9 cellular contexts compared by ENCODE assay signal in genomic region chr6:28943223-28943556, GRCh38. TPM values are rescaled to one million over a fixed set of nuclear protein-coding genes. Genes with fewer than 3 reads are reported as not detected.
A peak's percentile ranks its signal among the peaks of the same experiment; 100 is the strongest.
DNase-seq lines count a peak whose midpoint lies in the region; ATAC-seq, FAIRE-seq and TF ChIP-seq lines count a peak whose summit lies in the region.
"Had no signal": no experiment of that assay in that cellular context is flagged by ENCODE, and none has a peak within 500 bp of the region (broad histone marks: within the 10 kb centered on the region; RNA-seq: fewer than 3 reads in every experiment).

No MANE protein-coding gene starts in this region.

- intact Hi-C loops in Right ventricle myocardium superior (cut with DNase I) (loop anchor here (5.0 kb wide), 2 partner anchors 39 to 46 kb away; no protein-coding TSS in a partner anchor), upper lobe of right lung (cut with DNase I) (no loop called here)
- intact Hi-C loops in activated T-helper 1 cell treated with anti-CD3 and anti-CD28 coated beads, Interleukin-12 subunit alpha, Interleukin-12 subunit beta, Interleukin-2, Interleukin-4 antibody, amounts not matched to agents 30 ng/mL and 10 ng/mL and 1 ng/mL, durations not matched to agents 14 hours and 24 hours and 36 hours (cut with micrococcal nuclease) = loop anchor here (5.0 kb wide), 10 partner anchors 61 to 1811 kb away; a partner anchor contains a TSS

- no peaks in the 10 kb centered on the region for H3K27me3 ChIP-seq in right atrium auricular region
- no peaks in the 10 kb centered on the region for H3K27me3 ChIP-seq in keratinocyte (ENCODE audit: control insufficient read depth, extremely low read depth, insufficient read depth, low read length)
- H3K27me3 ChIP-seq in upper lobe of right lung = no peaks in the 10 kb centered on the region
- H3K27me3 ChIP-seq: uterus had no signal

- ATAC-seq in Right ventricle myocardium superior (ENCODE audit: poor library complexity) (no peak), upper lobe of right lung (no peak), HG02981 (IDR thresholded peaks at IDR 0.05; ENCODE audit: unreplicated experiment) (no peak), GM19035 (IDR thresholded peaks at IDR 0.05; ENCODE audit: unreplicated experiment) (no peak)

- H3K4me1 Mint-ChIP-seq in activated T-helper 1 cell treated with anti-CD3 and anti-CD28 coated beads, Interleukin-12 subunit alpha, Interleukin-12 subunit beta, Interleukin-2, Interleukin-4 antibody, amounts not matched to agents 30 ng/mL and 10 ng/mL and 1 ng/mL, durations not matched to agents 14 hours and 24 hours and 36 hours (ENCODE audit: low read depth) = peaks cover 59% of the 10 kb centered on the region

- peaks cover 0 to 19% of the 10 kb centered on the region in 2 donors for H3K4me1 ChIP-seq in right atrium auricular region
- peaks cover 18% of the 10 kb centered on the region for H3K4me1 ChIP-seq in keratinocyte (ENCODE audit: control insufficient read depth, extremely low read depth, insufficient read depth, low read length)
- H3K4me1 ChIP-seq in upper lobe of right lung = peaks cover 12% of the 10 kb centered on the region
- H3K4me1 ChIP-seq: uterus had no signal

- no peak for DNase-seq in right atrium auricular region (ENCODE audit: low spot score)
- no peak for DNase-seq in Right ventricle myocardium superior
- DNase-seq in activated T-helper 1 cell treated with anti-CD3 and anti-CD28 coated beads, Interleukin-12 subunit alpha, Interleukin-12 subunit beta, Interleukin-2, Interleukin-4 antibody, amounts not matched to agents 30 ng/mL and 10 ng/mL and 1 ng/mL, durations not matched to agents 14 hours and 24 hours and 36 hours (ENCODE audit: low spot score) = no peak
- DNase-seq in keratinocyte (ENCODE audit: low read depth, low spot score) = no peak
- no peak for DNase-seq in upper lobe of right lung
- no peak for DNase-seq in AG08395 (ENCODE audit: low spot score)

- no peak overlapping the region for H2AFZ ChIP-seq in keratinocyte (ENCODE audit: control insufficient read depth, low read length)

- no peaks in the 10 kb centered on the region for H3K9me1 ChIP-seq in keratinocyte (ENCODE audit: control insufficient read depth, extremely low read depth, insufficient read depth, low read length)

- H3K4me3 ChIP-seq in right atrium auricular region (peak overlapping the region; percentile 49 to 62), keratinocyte (ENCODE audit: control insufficient read depth in 2 of 3, extremely low read depth in 1 of 3, insufficient read depth in 2 of 3, low read depth in 1 of 3, low read length in 3 of 3) (peak overlapping the region in 1 of 3 experiments; percentile 75), upper lobe of right lung (peak overlapping the region; percentile 64)

- no peak overlapping the region for H3K9ac ChIP-seq in keratinocyte (ENCODE audit: control insufficient read depth, extremely low read depth, insufficient read depth, low read length)

- no peaks in the 10 kb centered on the region for H3K79me2 ChIP-seq in keratinocyte (ENCODE audit: control insufficient read depth, insufficient read depth, low read length)

- no peak for FAIRE-seq in keratinocyte (lab: Jason Lieb, UNC)

- H3K27me3 Mint-ChIP-seq in activated T-helper 1 cell treated with anti-CD3 and anti-CD28 coated beads, Interleukin-12 subunit alpha, Interleukin-12 subunit beta, Interleukin-2, Interleukin-4 antibody, amounts not matched to agents 30 ng/mL and 10 ng/mL and 1 ng/mL, durations not matched to agents 14 hours and 24 hours and 36 hours (ENCODE audit: insufficient read depth) = peaks cover 10% of the 10 kb centered on the region

- peak overlapping the region; percentile 84 for H3K4me2 ChIP-seq in keratinocyte (ENCODE audit: control insufficient read depth, extremely low read depth, insufficient read depth, low read depth, low read length)

- H3K9me3 Mint-ChIP-seq in activated T-helper 1 cell treated with anti-CD3 and anti-CD28 coated beads, Interleukin-12 subunit alpha, Interleukin-12 subunit beta, Interleukin-2, Interleukin-4 antibody, amounts not matched to agents 30 ng/mL and 10 ng/mL and 1 ng/mL, durations not matched to agents 14 hours and 24 hours and 36 hours = no peaks in the 10 kb centered on the region

- H3K27ac ChIP-seq in right atrium auricular region (no peak overlapping the region), keratinocyte (ENCODE audit: control insufficient read depth, insufficient read depth, low read length) (no peak overlapping the region), upper lobe of right lung (no peak overlapping the region)

- no peaks in the 10 kb centered on the region for H3K36me3 ChIP-seq in right atrium auricular region
- H3K36me3 ChIP-seq in keratinocyte (ENCODE audit: control insufficient read depth in 2 of 2, extremely low read depth in 1 of 2, insufficient read depth in 2 of 2, low read length in 2 of 2) = no peaks in the 10 kb centered on the region
- no peaks in the 10 kb centered on the region for H3K36me3 ChIP-seq in upper lobe of right lung
- H3K36me3 ChIP-seq: uterus had no signal

- H3K4me3 Mint-ChIP-seq in activated T-helper 1 cell treated with anti-CD3 and anti-CD28 coated beads, Interleukin-12 subunit alpha, Interleukin-12 subunit beta, Interleukin-2, Interleukin-4 antibody, amounts not matched to agents 30 ng/mL and 10 ng/mL and 1 ng/mL, durations not matched to agents 14 hours and 24 hours and 36 hours = peak overlapping the region; percentile 81

- no peaks in the 10 kb centered on the region for H4K20me1 ChIP-seq in keratinocyte (ENCODE audit: control insufficient read depth, extremely low read depth, insufficient read depth, low read length)

- H3K27ac Mint-ChIP-seq in activated T-helper 1 cell treated with anti-CD3 and anti-CD28 coated beads, Interleukin-12 subunit alpha, Interleukin-12 subunit beta, Interleukin-2, Interleukin-4 antibody, amounts not matched to agents 30 ng/mL and 10 ng/mL and 1 ng/mL, durations not matched to agents 14 hours and 24 hours and 36 hours = peak overlapping the region; percentile 93

- H3K9me3 ChIP-seq in right atrium auricular region = no peaks in the 10 kb centered on the region
- no peaks in the 10 kb centered on the region for H3K9me3 ChIP-seq in keratinocyte (ENCODE audit: control insufficient read depth, low read depth, low read length)
- H3K9me3 ChIP-seq in upper lobe of right lung = no peaks in the 10 kb centered on the region
- H3K9me3 ChIP-seq: uterus had no signal

- H3K36me3 Mint-ChIP-seq in activated T-helper 1 cell treated with anti-CD3 and anti-CD28 coated beads, Interleukin-12 subunit alpha, Interleukin-12 subunit beta, Interleukin-2, Interleukin-4 antibody, amounts not matched to agents 30 ng/mL and 10 ng/mL and 1 ng/mL, durations not matched to agents 14 hours and 24 hours and 36 hours (ENCODE audit: low read depth) = no peaks in the 10 kb centered on the region

- TF ChIP-seq CTCF in right atrium auricular region (IDR thresholded peaks at IDR 0.05) (no peak), keratinocyte (optimal IDR thresholded peaks at IDR 0.05 in 1 of 3, IDR thresholded peaks at IDR 0.05 in 1 of 3, conservative IDR thresholded peaks at IDR 0.05 in 1 of 3; ENCODE audit: extremely low read depth in 1 of 3, insufficient read depth in 2 of 3, low read length in 3 of 3) (no peak), upper lobe of right lung (IDR thresholded peaks at IDR 0.05) (no peak)

- dilution Hi-C loops in keratinocyte (cut with MboI; ENCODE audit: extremely low pct_ligation_motif_present, low sequenced_read_pairs) = no loop called here

RNA-seq across cellular contexts. Expression of gene TRIM27, which starts 19.4 kb away (rescaled TPM):
- total RNA-seq in right atrium auricular region (10 to 100 TPM; 22.3 to 28.5 TPM), Right ventricle myocardium superior (15.7 TPM), upper lobe of right lung (49.9 TPM)
- total RNA-seq in activated T-helper 1 cell treated with anti-CD3 and anti-CD28 coated beads, Interleukin-12 subunit alpha, Interleukin-12 subunit beta, Interleukin-2, Interleukin-4 antibody, amounts not matched to agents 30 ng/mL and 10 ng/mL and 1 ng/mL, durations not matched to agents 14 hours and 24 hours and 36 hours = 67.2 and 67.4 TPM in 2 replicates
- 43.5 to 49.2 TPM (median 47.3 TPM) in 3 replicates for polyA plus RNA-seq in keratinocyte
- polyA plus RNA-seq in keratinocyte (2011; ENCODE audit: low read depth) = 5.5 TPM
- 30.1 and 42.0 TPM in 2 replicates for polyA plus RNA-seq in keratinocyte (2011; cell fraction: cytosol; rRNA removed)
- 74.0 and 75.2 TPM in 2 replicates for polyA plus RNA-seq in keratinocyte (2011; cell fraction: nucleus; rRNA removed)
- polyA plus RNA-seq in keratinocyte (2012; ENCODE audit: low replicate concordance) = 21.2 and 34.1 TPM in 2 replicates
- 32.3 to 57.3 TPM (median 52.7 TPM) in 3 replicates for polyA minus RNA-seq in keratinocyte
- polyA minus RNA-seq in keratinocyte (2011; cell fraction: cytosol; rRNA and poly(A)+ RNA removed) = 51.0 TPM
- 33.6 and 36.6 TPM in 2 replicates for polyA minus RNA-seq in keratinocyte (2011; cell fraction: nucleus; rRNA and poly(A)+ RNA removed)
